In genomic region chr5:132293066-132293991, GRCh38 we compare ENCODE assay signal across 8 cellular contexts. TPM values are rescaled to one million over a fixed set of nuclear protein-coding genes. Genes with fewer than 3 reads are reported as not detected.
DNase-seq lines count a peak whose midpoint lies in the region; ATAC-seq and TF ChIP-seq lines count a peak whose summit lies in the region.

No MANE protein-coding gene starts in this region.

- peaks cover 51% of the 10 kb centered on the region for H3K4me1 Mint-ChIP-seq in stimulated activated naive CD8-positive, alpha-beta T cell treated with anti-CD3 and anti-CD28 coated beads, Interleukin-15, amount 100 ng/mL, for 72 hours

- peak; percentile 7; the same call in 1 of the 2 replicates for TF ChIP-seq POLR2A in Raji (IDR thresholded peaks at IDR 0.05; ENCODE audit: insufficient read depth, low read depth, low read length)

- H3K79me2 ChIP-seq in neural cell (replicated peaks; ENCODE audit: insufficient read depth, low read length): no peaks in the 10 kb centered on the region

- peak overlapping the region; percentile 96 to 97 for H3K27ac Mint-ChIP-seq in stimulated activated naive CD8-positive, alpha-beta T cell treated with anti-CD3 and anti-CD28 coated beads, Interleukin-15, amount 100 ng/mL, for 72 hours

- peak; percentile 51 for TF ChIP-seq CTCF in neural cell (IDR thresholded peaks at IDR 0.05; ENCODE audit: poor library complexity, severe bottlenecking)

- H3K27ac ChIP-seq in neural cell (ENCODE audit: low read length): peak overlapping the region; percentile 82

- H3F3A ChIP-seq in neural cell (ENCODE audit: insufficient read depth, low read length, poor library complexity, severe bottlenecking): no peaks in the 10 kb centered on the region

- no peaks in the 10 kb centered on the region for H3K9me3 Mint-ChIP-seq in stimulated activated naive CD8-positive, alpha-beta T cell treated with anti-CD3 and anti-CD28 coated beads, Interleukin-15, amount 100 ng/mL, for 72 hours

- peak overlapping the region; percentile 80 for H3K4me2 ChIP-seq in neural cell (ENCODE audit: low read length)

- H3K9me2 ChIP-seq in neural cell (ENCODE audit: insufficient read depth, low read length): no peaks in the 10 kb centered on the region

- H3K4me3 ChIP-seq in H7 (ENCODE audit: insufficient read depth, low read depth, low read length): peak overlapping the region; percentile 69
- H3K4me3 ChIP-seq in neural cell (ENCODE audit: low read length): peak overlapping the region; percentile 86

- no peaks in the 10 kb centered on the region for H3K36me3 ChIP-seq in H7 (replicated peaks; ENCODE audit: control insufficient read depth, insufficient read depth, low read length)
- no peaks in the 10 kb centered on the region for H3K36me3 ChIP-seq in neural cell (ENCODE audit: insufficient read depth, low read length)

- ATAC-seq in stimulated activated naive CD8-positive, alpha-beta T cell treated with anti-CD3 and anti-CD28 coated beads, Interleukin-15, amount 100 ng/mL, for 72 hours: peak; percentile 71

- H3K27me3 ChIP-seq in H7 (ENCODE audit: control insufficient read depth, insufficient read depth, low read length) (peaks cover 15% of the 10 kb centered on the region), neural cell (ENCODE audit: insufficient read depth, low read depth, low read length) (peaks cover 20% of the 10 kb centered on the region)

- no peak for TF ChIP-seq RAD21 in neural cell (conservative IDR thresholded peaks at IDR 0.05)

- TF ChIP-seq EP300 in neural cell (conservative IDR thresholded peaks at IDR 0.05; ENCODE audit: poor library complexity, severe bottlenecking): peak; percentile 11

- DNase-seq in Daoy (ENCODE audit: low read depth): peak; percentile 96
- peak; percentile 93 for DNase-seq in H7
- DNase-seq in M059J (ENCODE audit: low read depth): peak; percentile 91
- peak; percentile 54 for DNase-seq in activated gamma-delta T cell (lab: John Stamatoyannopoulos, UW)
- DNase-seq in fibroblast of the conjunctiva (ENCODE audit: low read depth): peak; percentile 73
- peak; percentile 81 to 90 for DNase-seq in stimulated activated naive CD8-positive, alpha-beta T cell treated with anti-CD3 and anti-CD28 coated beads, Interleukin-15, amount 100 ng/mL, for 72 hours

- H4K20me1 ChIP-seq in neural cell (ENCODE audit: insufficient read depth): no peaks in the 10 kb centered on the region

- no peaks in the 10 kb centered on the region for H3K9me3 ChIP-seq in neural cell (ENCODE audit: low read length)

- H3K4me3 Mint-ChIP-seq in stimulated activated naive CD8-positive, alpha-beta T cell treated with anti-CD3 and anti-CD28 coated beads, Interleukin-15, amount 100 ng/mL, for 72 hours: peak overlapping the region; percentile 96 to 99

- peak overlapping the region; percentile 84 for H3K9ac ChIP-seq in neural cell (ENCODE audit: low read length)

- H2AFZ ChIP-seq in neural cell (ENCODE audit: low read depth, low read length): peak overlapping the region; percentile 82

- H3K27me3 Mint-ChIP-seq in stimulated activated naive CD8-positive, alpha-beta T cell treated with anti-CD3 and anti-CD28 coated beads, Interleukin-15, amount 100 ng/mL, for 72 hours: no peaks in the 10 kb centered on the region

TF ChIP-seq in neural cell, 6 proteins besides CTCF, POLR2A, EP300 and RAD21:
- TF ChIP-seq EZH2 (IDR thresholded peaks at IDR 0.05; ENCODE audit: borderline replicate concordance, insufficient read depth, low read length, poor library complexity, severe bottlenecking) (no peak), SMC3 (conservative IDR thresholded peaks at IDR 0.05; ENCODE audit: poor library complexity) (no peak), MXI1 (conservative IDR thresholded peaks at IDR 0.05; ENCODE audit: poor library complexity, severe bottlenecking) (no peak), TAF1 (IDR thresholded peaks at IDR 0.05; ENCODE audit: low read depth) (no peak), POLR2AphosphoS5 (IDR thresholded peaks at IDR 0.05) (peak; percentile 61), REST (IDR thresholded peaks at IDR 0.05; ENCODE audit: borderline replicate concordance) (no peak)

RNA-seq across cellular contexts. Expression of gene SLC22A4, which starts 0.9 kb away (rescaled TPM):
- 3.0 and 3.5 TPM in 2 replicates for total RNA-seq in Daoy (2014; rRNA removed; shearing (Covaris generic))
- 0.17 and 0.81 TPM in 2 replicates for total RNA-seq in H7 (2014; rRNA removed; shearing (Covaris generic))
- 6.3 and 7.5 TPM in 2 replicates for total RNA-seq in M059J (2014; rRNA removed; shearing (Covaris generic))
- polyA plus RNA-seq in neural cell: 1.0 and 2.0 TPM in 2 replicates
- 1.3 and 1.7 TPM in 2 replicates for polyA minus RNA-seq in neural cell

RNA-seq across cellular contexts. Expression of gene PDLIM4, which starts 35.8 kb away (rescaled TPM):
- total RNA-seq in Daoy (2014; rRNA removed; shearing (Covaris generic)): 94.7 and 103 TPM in 2 replicates
- total RNA-seq in H7 (2014; rRNA removed; shearing (Covaris generic)): 4.7 and 11.2 TPM in 2 replicates
- 11.7 and 25.0 TPM in 2 replicates for total RNA-seq in M059J (2014; rRNA removed; shearing (Covaris generic))
- not detected in 2 replicates for polyA plus RNA-seq in neural cell
- polyA minus RNA-seq in neural cell: not detected in 2 replicates

Comparison
In these comparisons a context has a peak if more than half of its experiments do, and no peak if none do; other contexts are left out.
1. Peak in every context shown above with its lines: DNase-seq, ATAC-seq, H3K4me3 ChIP-seq and H3K27ac ChIP-seq.